ENCODE assay signal across 8 cellular contexts in the genomic region with DNA sequence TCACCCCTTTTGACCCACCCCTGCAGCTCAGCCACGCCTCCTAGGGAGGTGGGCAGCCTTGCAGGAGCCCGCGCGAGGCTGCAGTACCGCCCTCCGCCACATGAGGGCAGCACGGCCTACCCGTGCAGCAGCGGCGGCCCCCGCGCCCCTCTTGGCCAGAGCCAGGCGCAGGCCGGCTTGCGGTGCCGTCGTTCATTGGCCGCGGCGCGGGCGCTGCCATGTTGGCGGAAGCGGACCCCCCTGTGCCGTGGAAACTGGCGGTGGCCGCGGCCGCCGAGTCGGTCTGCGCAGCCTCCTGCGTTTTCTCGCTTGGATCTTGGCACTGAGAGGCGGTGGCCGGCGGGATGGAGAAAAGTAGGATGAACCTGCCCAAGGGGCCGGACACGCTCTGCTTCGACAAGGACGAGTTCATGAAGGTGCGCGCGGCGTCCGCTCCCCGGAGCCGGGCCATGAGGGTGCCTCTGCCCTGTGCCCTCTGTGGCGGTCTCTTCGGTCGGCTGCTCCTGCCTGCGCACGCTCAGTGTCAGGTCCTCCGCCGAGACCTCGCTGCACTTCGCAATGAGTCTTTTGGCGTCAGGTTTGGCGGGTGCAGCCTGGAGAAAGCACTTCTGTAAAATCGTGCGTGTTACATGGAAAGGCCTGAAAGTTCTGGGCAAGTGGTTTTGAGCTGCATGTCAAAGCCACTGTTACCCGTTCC. TPM values are rescaled to one million over a fixed set of nuclear protein-coding genes. Genes with fewer than 3 reads are reported as not detected.
DNase-seq lines count a peak whose midpoint lies in the region; ATAC-seq, FAIRE-seq and TF ChIP-seq lines count a peak whose summit lies in the region.

A gene with protein sequence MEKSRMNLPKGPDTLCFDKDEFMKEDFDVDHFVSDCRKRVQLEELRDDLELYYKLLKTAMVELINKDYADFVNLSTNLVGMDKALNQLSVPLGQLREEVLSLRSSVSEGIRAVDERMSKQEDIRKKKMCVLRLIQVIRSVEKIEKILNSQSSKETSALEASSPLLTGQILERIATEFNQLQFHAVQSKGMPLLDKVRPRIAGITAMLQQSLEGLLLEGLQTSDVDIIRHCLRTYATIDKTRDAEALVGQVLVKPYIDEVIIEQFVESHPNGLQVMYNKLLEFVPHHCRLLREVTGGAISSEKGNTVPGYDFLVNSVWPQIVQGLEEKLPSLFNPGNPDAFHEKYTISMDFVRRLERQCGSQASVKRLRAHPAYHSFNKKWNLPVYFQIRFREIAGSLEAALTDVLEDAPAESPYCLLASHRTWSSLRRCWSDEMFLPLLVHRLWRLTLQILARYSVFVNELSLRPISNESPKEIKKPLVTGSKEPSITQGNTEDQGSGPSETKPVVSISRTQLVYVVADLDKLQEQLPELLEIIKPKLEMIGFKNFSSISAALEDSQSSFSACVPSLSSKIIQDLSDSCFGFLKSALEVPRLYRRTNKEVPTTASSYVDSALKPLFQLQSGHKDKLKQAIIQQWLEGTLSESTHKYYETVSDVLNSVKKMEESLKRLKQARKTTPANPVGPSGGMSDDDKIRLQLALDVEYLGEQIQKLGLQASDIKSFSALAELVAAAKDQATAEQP (plus strand): TSS at position 219 of the 697 bp plus-strand sequence. CDS start 126 bp downstream, at position 345.

- H3K36me3 Mint-ChIP-seq in CD14-positive monocyte: peaks cover 10 to 13% of the 10 kb centered on the region in 2 donors
- peaks cover 22% of the 10 kb centered on the region for H3K36me3 Mint-ChIP-seq in dendritic cell treated with granulocyte-macrophage colony-stimulating factor and Interleukin-4, amounts not matched to agents 40 ng/mL and 50 ng/mL, for 4 days (ENCODE audit: low read depth)

- DNase-seq in CD14-positive monocyte (ENCODE audit: low spot score) (peak; percentile 87), NCI-H748 (lab: John Stamatoyannopoulos, UW; ENCODE audit: unreplicated experiment) (peak; percentile 92), HepG2 (ENCODE audit: low spot score) (peak; percentile 77)
- peak; percentile 93 to 98 for DNase-seq in activated CD4-positive, alpha-beta T cell treated with anti-CD3 and anti-CD28 coated beads, Interleukin-2, amount 50 U/mL, for 24 hours (ENCODE audit: low read depth in 1 of 2, low spot score in 1 of 2)
- peak; percentile 97 for DNase-seq in stimulated activated CD4-positive, alpha-beta T cell treated with anti-CD3 and anti-CD28 coated beads, Interleukin-4, amount 100 ng/mL, for 24 hours

- peaks cover 75% of the 10 kb centered on the region for H3K4me1 ChIP-seq in HepG2 (ENCODE audit: insufficient read depth, low read length)

- peak; percentile 93 for TF ChIP-seq RAD21 in HepG2 (CRISPR knock-in tag; IDR thresholded peaks at IDR 0.05)

- peak within 1 kb of the TSS; percentile 86 for H3K27ac ChIP-seq in HepG2 (ENCODE audit: extremely low read length, insufficient read depth, low read length)

- peaks cover 0 to 3% (median 0%) of the 10 kb centered on the region in 7 donors for H3K9me3 Mint-ChIP-seq in CD14-positive monocyte
- H3K9me3 Mint-ChIP-seq in dendritic cell treated with granulocyte-macrophage colony-stimulating factor and Interleukin-4, amounts not matched to agents 40 ng/mL and 50 ng/mL, for 4 days: no peaks in the 10 kb centered on the region

- peaks cover 10 to 11% (median 11%) of the 10 kb centered on the region in 3 donors for H3K27me3 Mint-ChIP-seq in CD14-positive monocyte (ENCODE audit: low read depth in 3 of 3)
- H3K27me3 Mint-ChIP-seq in dendritic cell treated with granulocyte-macrophage colony-stimulating factor and Interleukin-4, amounts not matched to agents 40 ng/mL and 50 ng/mL, for 4 days: peaks cover 14% of the 10 kb centered on the region

- H4K20me1 ChIP-seq in HepG2 (ENCODE audit: insufficient read depth, low read length): peaks cover 12% of the 10 kb centered on the region; the same call in 1 of the 2 replicates

- no peaks in the 10 kb centered on the region; a peak in 1 of 5 replicates for H3K27me3 ChIP-seq in HepG2 (ENCODE audit: control insufficient read depth in 1 of 2, insufficient read depth in 2 of 2, low read length in 2 of 2)

- TF ChIP-seq POLR2A in HepG2 (IDR thresholded peaks at IDR 0.05; ENCODE audit: insufficient read depth in 1 of 2, low read depth in 2 of 2, low read length in 2 of 2): peak; percentile 67 to 88

- H3K79me2 ChIP-seq in HepG2 (ENCODE audit: insufficient read depth, low read length): peaks cover 50% of the 10 kb centered on the region

- in situ Hi-C loops in HepG2 (cut with HindIII; ENCODE audit: extremely low pct_ligation_motif_present, low pct_unique_long_range_greater_than_20kb): loop anchor here (5.0 to 25.0 kb wide), 2 partner anchors 60 to 570 kb away; no protein-coding TSS in a partner anchor

- peaks cover 44% of the 10 kb centered on the region for H3K4me1 Mint-ChIP-seq in CD14-positive monocyte
- H3K4me1 Mint-ChIP-seq in dendritic cell treated with granulocyte-macrophage colony-stimulating factor and Interleukin-4, amounts not matched to agents 40 ng/mL and 50 ng/mL, for 4 days (ENCODE audit: low read depth): peaks cover 43% of the 10 kb centered on the region

- H3K4me3 Mint-ChIP-seq in CD14-positive monocyte: peak within 1 kb of the TSS; percentile 97 to 99
- H3K4me3 Mint-ChIP-seq in dendritic cell treated with granulocyte-macrophage colony-stimulating factor and Interleukin-4, amounts not matched to agents 40 ng/mL and 50 ng/mL, for 4 days: peak within 1 kb of the TSS; percentile 98

- FAIRE-seq in HepG2 (lab: Jason Lieb, UNC): peak; percentile 47

- CTCF ChIA-PET in HepG2 (lab: Yijun Ruan, JAX; ENCODE audit: low intra/inter-chr PET ratio, low total read pairs): interaction anchor here (1.3 kb wide), 1 partner anchor 131 kb away, joined by 4 read pairs; no protein-coding TSS in a partner anchor

- TF ChIP-seq CTCF in CD14-positive monocyte (IDR thresholded peaks at IDR 0.05) (peak; percentile 100), HepG2 (CRISPR knock-in tag; IDR thresholded peaks at IDR 0.05) (peak; percentile 96)

- peak within 1 kb of the TSS; percentile 84 for H3K9ac ChIP-seq in HepG2 (ENCODE audit: insufficient read depth, low read depth, low read length)

- WGBS in HepG2 (ENCODE audit: low lambda C conversion rate): 0% methylated on average over 1 of the region's 62 CpGs

- intact Hi-C loops in CD14-positive monocyte (cut with micrococcal nuclease): loop anchor here in 1 of 2 donors (10.0 kb wide), 1 partner anchor 692 kb away; the partner anchor contains the start of genes EXOC8 and SPRTN
- intact Hi-C loops in dendritic cell treated with granulocyte-macrophage colony-stimulating factor and Interleukin-4, amounts not matched to agents 40 ng/mL and 50 ng/mL, for 4 days (cut with micrococcal nuclease): loop anchor here (5.0 to 10.0 kb wide), 3 partner anchors 225 to 570 kb away; partner anchors contain the start of gene C1orf198
- intact Hi-C loops in HepG2 (cut with micrococcal nuclease; ENCODE audit: unreplicated experiment): loop anchor here (1.0 to 5.0 kb wide), 4 partner anchors 60 to 335 kb away; partner anchors contain the start of genes ARV1 and TTC13

- TSS peak; percentile 66 for BruUV-seq in HepG2 (replicated peaks; lab: Mats Ljungman, UMichigan)

- H3K4me2 ChIP-seq in HepG2 (ENCODE audit: low read depth, low read length): peak within 1 kb of the TSS; percentile 79

- peak within 1 kb of the TSS; percentile 85 to 96 (median 88) for H3K4me3 ChIP-seq in HepG2 (replicated peaks in 1 of 3; ENCODE audit: insufficient read depth in 1 of 3, low read depth in 2 of 3, low read length in 3 of 3)

- ATAC-seq in GM19328 (IDR thresholded peaks at IDR 0.05; ENCODE audit: unreplicated experiment): peak; percentile 97
- peak; percentile 90 for ATAC-seq in HG03520 (IDR thresholded peaks at IDR 0.05; ENCODE audit: unreplicated experiment)
- ATAC-seq in HepG2: peak; percentile 95

- H2AFZ ChIP-seq in HepG2 (ENCODE audit: low read length): no peak within 1 kb of the TSS

- POLR2A ChIA-PET in HepG2 (lab: Yijun Ruan, JAX): interaction anchor here (0.5 to 6.6 kb wide), 12 partner anchors 9 to 226 kb away, joined by 3 to 84 read pairs (median 4); partner anchors contain the start of genes AGT and C1orf198

- peaks cover 0 to 12% of the 10 kb centered on the region in 2 experiments; a peak in 2 of 5 replicates for H3K36me3 ChIP-seq in HepG2 (replicated peaks in 1 of 2; ENCODE audit: control insufficient read depth in 1 of 2, insufficient read depth in 2 of 2, low read length in 2 of 2)

- TF ChIP-seq EP300 in HepG2 (IDR thresholded peaks at IDR 0.05; ENCODE audit: low read depth in 2 of 2, low read length in 2 of 2): no peak; a peak in 1 of 4 replicates
- TF ChIP-seq EP300 in HepG2 (CRISPR knock-in tag; IDR thresholded peaks at IDR 0.05; ENCODE audit: borderline replicate concordance): no peak

- no peaks in the 10 kb centered on the region for H3K9me3 ChIP-seq in HepG2 (ENCODE audit: low read length)

- peak within 1 kb of the TSS; percentile 93 to 96 (median 95) for H3K27ac Mint-ChIP-seq in CD14-positive monocyte
- H3K27ac Mint-ChIP-seq in dendritic cell treated with granulocyte-macrophage colony-stimulating factor and Interleukin-4, amounts not matched to agents 40 ng/mL and 50 ng/mL, for 4 days: peak within 1 kb of the TSS; percentile 94

RNA-seq across cellular contexts. Expression of the gene that starts here (rescaled TPM):
- 10 to 100 TPM; 24.7 to 30.4 TPM for polyA plus RNA-seq in CD14-positive monocyte
- 36.3 and 51.3 TPM in 2 replicates for total RNA-seq in HepG2 (2016; rRNA removed; fragmentation: Illumina TruSeq; extraction: Trizol)
- total RNA-seq in HepG2 (2016; cell fraction: cytosol; rRNA removed; fragmentation: Illumina TruSeq; extraction: Trizol; ENCODE audit: low read depth): 9.3 and 9.7 TPM in 2 replicates
- total RNA-seq in HepG2 (2016; cell fraction: insoluble cytoplasmic fraction; rRNA removed; fragmentation: Illumina TruSeq; extraction: Trizol): 36.8 and 53.0 TPM in 2 replicates
- total RNA-seq in HepG2 (2016; cell fraction: membrane; rRNA removed; fragmentation: Illumina TruSeq; extraction: Trizol): 14.3 and 14.7 TPM in 2 replicates
- 27.7 and 28.8 TPM in 2 replicates for total RNA-seq in HepG2 (2016; cell fraction: nucleus; rRNA removed; fragmentation: Illumina TruSeq; extraction: Trizol)
- 16.0 and 16.8 TPM in 2 replicates for polyA plus RNA-seq in HepG2 (2011; rRNA removed)
- polyA plus RNA-seq in HepG2 (2011; cell fraction: cytosol; rRNA removed): 9.1 and 13.0 TPM in 2 replicates
- polyA plus RNA-seq in HepG2 (2011; cell fraction: nucleus; rRNA removed): 19.2 and 23.7 TPM in 2 replicates
- polyA plus RNA-seq in HepG2 (2012): 18.8 and 23.0 TPM in 2 replicates
- polyA plus RNA-seq in HepG2 (2016; cell fraction: cytosol; fragmentation: Illumina TruSeq; extraction: Trizol; ENCODE audit: low read depth): 2.2 and 2.3 TPM in 2 replicates
- 38.6 and 41.2 TPM in 2 replicates for polyA plus RNA-seq in HepG2 (2016; cell fraction: insoluble cytoplasmic fraction; fragmentation: Illumina TruSeq; extraction: Trizol; ENCODE audit: low read depth)
- polyA plus RNA-seq in HepG2 (2016; cell fraction: membrane; fragmentation: Illumina TruSeq; extraction: Trizol; ENCODE audit: low read depth): 5.1 and 5.8 TPM in 2 replicates
- polyA plus RNA-seq in HepG2 (2016; cell fraction: nucleus; fragmentation: Illumina TruSeq; extraction: Trizol; ENCODE audit: insufficient read depth, low read depth): 33.5 and 36.2 TPM in 2 replicates
- polyA minus RNA-seq in HepG2 (2011; rRNA and poly(A)+ RNA removed; ENCODE audit: low replicate concordance): 12.7 and 22.2 TPM in 2 replicates
- 15.1 and 16.5 TPM in 2 replicates for polyA minus RNA-seq in HepG2 (2011; cell fraction: cytosol; rRNA and poly(A)+ RNA removed)
- polyA minus RNA-seq in HepG2 (2011; cell fraction: nucleus; rRNA and poly(A)+ RNA removed): 34.5 and 52.2 TPM in 2 replicates

Comparison
In these comparisons a context has a peak if more than half of its experiments do, and no peak if none do; other contexts are left out.
1. Peak in every context shown above with its lines: DNase-seq, ATAC-seq, H3K4me3 ChIP-seq and H3K27ac ChIP-seq.